17 cellular contexts compared by ENCODE assay signal in the genomic region with DNA sequence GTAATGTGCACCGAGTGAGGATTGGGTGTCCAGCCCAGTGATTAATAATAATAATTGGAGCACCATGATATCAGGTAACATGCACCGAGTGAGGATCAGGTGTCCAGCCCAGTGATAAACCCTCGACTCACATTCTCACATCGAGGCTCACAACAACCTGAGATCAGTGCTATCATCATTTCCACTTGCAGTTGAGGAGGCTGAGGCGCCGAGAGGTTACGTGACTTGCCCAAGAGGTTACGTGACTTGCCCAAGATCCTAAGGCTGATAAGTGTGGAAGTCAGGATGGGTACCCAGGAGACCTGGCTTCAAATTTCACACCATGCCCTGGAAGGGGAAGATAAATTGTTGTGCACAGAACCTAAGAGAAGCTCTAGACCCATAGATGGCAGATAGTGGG.
"Had no signal": no experiment of that assay in that cellular context is flagged by ENCODE, and none has a peak within 500 bp of the region (broad histone marks: within the 10 kb centered on the region; RNA-seq: fewer than 3 reads in every experiment).

No MANE protein-coding gene starts in this region.

- DNase-seq: cortex of kidney; dorsolateral prefrontal cortex; effector CD8-positive, alpha-beta T cell; heart left ventricle; hippocampal formation; naive thymus-derived CD4-positive, alpha-beta T cell; ovary; right cardiac atrium; small intestine; stimulated activated CD4-positive, alpha-beta T cell treated with anti-CD3 and anti-CD28 coated beads, Interleukin-12 subunit alpha, Interleukin-12 subunit beta, amount 100 ng/mL, for 4 hours; stimulated activated naive CD8-positive, alpha-beta T cell treated with anti-CD3 and anti-CD28 coated beads, Interleukin-15, Interleukin-2, amounts not matched to agents 100 U/mL and 50 U/mL, for 24 hours; thyroid gland; uterus had no signal

- H3K36me3 ChIP-seq: heart left ventricle, neutrophil, ovary, suprapubic skin, thyroid gland, uterus had no signal

- H3K9me3 ChIP-seq: heart left ventricle, neutrophil, ovary, suprapubic skin, thyroid gland, uterus had no signal

- H3K27ac ChIP-seq: dorsolateral prefrontal cortex, heart left ventricle, neutrophil, ovary, suprapubic skin, thyroid gland, uterus had no signal

- H3K27ac Mint-ChIP-seq: naive thymus-derived CD4-positive, alpha-beta T cell; type B pancreatic cell had no signal

- H3K4me3 Mint-ChIP-seq: naive thymus-derived CD4-positive, alpha-beta T cell; type B pancreatic cell had no signal

- H3K36me3 Mint-ChIP-seq: naive thymus-derived CD4-positive, alpha-beta T cell; type B pancreatic cell had no signal

- FAIRE-seq: frontal cortex, small intestine had no signal

- H3K27me3 ChIP-seq: dorsolateral prefrontal cortex, heart left ventricle, neutrophil, ovary, suprapubic skin, thyroid gland, uterus had no signal

- ATAC-seq: heart left ventricle; naive thymus-derived CD4-positive, alpha-beta T cell; right cardiac atrium; stimulated activated naive CD8-positive, alpha-beta T cell treated with anti-CD3 and anti-CD28 coated beads, Interleukin-15, Interleukin-2, amounts not matched to agents 100 U/mL and 50 U/mL, for 24 hours had no signal

- H3K4me1 Mint-ChIP-seq: naive thymus-derived CD4-positive, alpha-beta T cell had no signal

- H3K4me1 ChIP-seq: heart left ventricle, suprapubic skin, thyroid gland, uterus had no signal

- H3K4me3 ChIP-seq: dorsolateral prefrontal cortex, heart left ventricle, ovary, suprapubic skin, thyroid gland, uterus had no signal
